Comparison of ENCODE assay signal across 15 cellular contexts in the genomic region with DNA sequence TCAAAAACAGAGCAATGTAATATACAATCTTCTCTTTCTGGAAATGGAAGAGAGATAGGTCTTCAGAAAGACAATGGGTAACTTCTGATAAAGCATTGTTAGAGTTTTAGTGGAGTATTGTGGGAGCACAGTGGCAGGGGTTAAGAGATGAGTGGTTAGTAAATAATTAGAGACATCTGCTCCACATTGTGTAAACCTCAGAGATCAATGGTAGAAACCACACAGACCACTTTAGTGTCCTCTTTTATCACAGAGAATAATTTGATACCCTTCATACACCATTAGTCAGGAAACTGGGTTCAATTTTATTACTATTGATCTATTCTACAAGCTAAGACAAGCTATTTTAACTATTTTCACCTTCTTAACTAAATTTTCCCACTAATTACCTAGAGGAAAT. TPM values are rescaled to one million over a fixed set of nuclear protein-coding genes. Genes with fewer than 3 reads are reported as not detected.
"Had no signal": no experiment of that assay in that cellular context is flagged by ENCODE, and none has a peak within 500 bp of the region (broad histone marks: within the 10 kb centered on the region; RNA-seq: fewer than 3 reads in every experiment).

No MANE protein-coding gene starts in this region.

- DNase-seq: activated CD4-positive, alpha-beta memory T cell treated with anti-CD3 and anti-CD28 coated beads, Interleukin-2, amount 10 ng/mL, durations not matched to agents 7 days and 5 days; activated CD4-positive, alpha-beta T cell treated with anti-CD3 and anti-CD28 coated beads for 48 hours; activated effector memory CD4-positive, alpha-beta T cell treated with Interleukin-2 at 50 U/mL for 16 hours; activated naive CD4-positive, alpha-beta T cell treated with anti-CD3 and anti-CD28 coated beads for 36 hours; activated naive CD8-positive, alpha-beta T cell treated with anti-CD3 and anti-CD28 coated beads, Interleukin-2, amount 10 ng/mL, durations not matched to agents 7 days and 5 days; activated T-cell treated with anti-CD3 and anti-CD28 coated beads, Interleukin-2, amount 50 U/mL, for 72 hours; amniotic stem cell; naive thymus-derived CD4-positive, alpha-beta T cell; occipital lobe; right lobe of liver; small intestine; stimulated activated CD4-positive, alpha-beta T cell treated with anti-CD3 and anti-CD28 coated beads, Interleukin-2, amount 100 ng/mL, for 24 hours; stomach had no signal

- ATAC-seq: activated T-cell treated with anti-CD3 and anti-CD28 coated beads, Interleukin-2, amount 50 U/mL, for 72 hours; left lobe of liver; naive thymus-derived CD4-positive, alpha-beta T cell; right lobe of liver; stimulated activated effector memory CD8-positive, alpha-beta T cell treated with anti-CD3 and anti-CD28 coated beads, Interleukin-12 subunit alpha, Interleukin-12 subunit beta, amount 100 ng/mL, for 72 hours had no signal

RNA-seq across cellular contexts. Expression of gene MAGI2, which starts 35.9 kb away (rescaled TPM):
- polyA plus RNA-seq: naive thymus-derived CD4-positive, alpha-beta T cell had no signal
